Comparison of ENCODE assay signal across 17 cellular contexts in the genomic region with DNA sequence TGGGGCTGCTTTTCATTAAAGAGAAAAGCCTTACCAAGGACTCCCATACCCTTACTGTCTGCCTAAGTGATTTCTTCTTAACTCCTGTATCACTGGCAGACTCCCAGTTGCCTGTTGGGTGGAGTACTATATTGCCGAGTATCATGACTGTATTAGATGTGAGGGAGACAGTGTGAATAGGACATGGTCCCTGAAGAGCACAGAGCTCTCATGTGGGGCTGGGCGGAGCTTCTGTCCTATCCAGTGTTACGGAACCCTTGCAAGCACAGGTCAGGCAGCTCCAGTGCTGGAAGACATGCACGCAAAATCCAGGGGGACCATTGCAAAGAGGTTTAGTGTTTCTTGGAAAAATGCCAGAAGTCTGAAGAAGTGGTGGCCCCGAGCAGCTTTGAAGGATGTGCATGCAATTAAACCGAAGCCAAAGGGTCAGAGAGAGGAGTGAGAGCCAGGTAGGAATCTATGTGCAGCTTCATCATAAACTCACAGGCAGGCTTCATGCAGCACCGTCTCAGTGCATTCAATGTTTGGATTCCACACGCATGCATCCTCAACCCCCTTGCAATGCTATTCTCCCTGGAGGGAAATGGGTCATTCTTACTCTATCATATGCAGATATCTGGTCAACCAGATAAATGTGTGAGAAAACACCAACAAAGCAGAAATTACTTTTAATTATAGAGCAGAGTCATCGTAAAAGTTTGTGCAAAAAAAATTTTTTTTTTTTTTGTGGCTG.
DNase-seq lines count a peak whose midpoint lies in the region; ATAC-seq and TF ChIP-seq lines count a peak whose summit lies in the region.
"Had no signal": no experiment of that assay in that cellular context is flagged by ENCODE, and none has a peak within 500 bp of the region (broad histone marks: within the 10 kb centered on the region; RNA-seq: fewer than 3 reads in every experiment).

No MANE protein-coding gene starts in this region.

- TF ChIP-seq CTCF in nephron progenitor cell (IDR thresholded peaks at IDR 0.05) (no peak), RWPE1 (conservative IDR thresholded peaks at IDR 0.05; ENCODE audit: low read depth) (no peak)

- peak overlapping the region; percentile 29 for H3K27ac Mint-ChIP-seq in nephron progenitor cell
- H3K27ac Mint-ChIP-seq: activated CD4-positive, alpha-beta memory T cell treated with anti-CD3 and anti-CD28 coated beads for 36 hours; stimulated activated naive B cell treated with anti-CD40 and anti-IgM and Interleukin-4, amounts not matched to agents 10 μg/mL and 1 μg/mL and 100 μg/mL, for 72 hours had no signal

- peaks cover 31% of the 10 kb centered on the region for H3K9me3 Mint-ChIP-seq in nephron progenitor cell
- H3K9me3 Mint-ChIP-seq: central memory CD8-positive, alpha-beta T cell had no signal

- peaks cover 35% of the 10 kb centered on the region for H3K4me1 Mint-ChIP-seq in nephron progenitor cell
- H3K4me1 Mint-ChIP-seq: central memory CD8-positive, alpha-beta T cell had no signal

- peaks cover 9% of the 10 kb centered on the region for H3K36me3 Mint-ChIP-seq in nephron progenitor cell (ENCODE audit: low read depth)
- H3K36me3 Mint-ChIP-seq: activated CD4-positive, alpha-beta memory T cell treated with anti-CD3 and anti-CD28 coated beads for 36 hours had no signal

- H3K27me3 Mint-ChIP-seq in nephron progenitor cell (ENCODE audit: low read depth, poor library complexity): peaks cover 5% of the 10 kb centered on the region

- no peaks in the 10 kb centered on the region for H3K36me3 ChIP-seq in SK-N-MC (ENCODE audit: insufficient read depth, low read length)
- H3K36me3 ChIP-seq: gastrocnemius medialis had no signal

- peak; percentile 17 for DNase-seq in EL
- peak; percentile 52 for DNase-seq in NCI-H187 treated with DMSO at 0.1 percent for 48 hours (lab: John Stamatoyannopoulos, UW)
- DNase-seq in SK-N-MC (ENCODE audit: low read depth, low spot score): no peak
- DNase-seq in nephron progenitor cell: no peak
- no peak for DNase-seq in RWPE1 (ENCODE audit: low spot score)
- no peak for DNase-seq in Ammon's horn (ENCODE audit: low spot score)
- DNase-seq in dedifferentiated amniotic fluid mesenchymal stem cell (ENCODE audit: extremely low spot score): no peak
- DNase-seq: activated CD4-positive, alpha-beta memory T cell treated with anti-CD3 and anti-CD28 coated beads for 36 hours; DMS 273 treated with DMSO at 0.1 percent for 48 hours; gastrocnemius medialis; Kasumi-1; mesenchymal stem cell; NCI-H1694 treated with DMSO at 0.1 percent for 48 hours; stimulated activated naive B cell treated with anti-CD40 and anti-IgM and Interleukin-4, amounts not matched to agents 10 μg/mL and 1 μg/mL and 100 μg/mL, for 72 hours had no signal

- no peak for ATAC-seq in GM21737 (IDR thresholded peaks at IDR 0.05; ENCODE audit: unreplicated experiment)
- ATAC-seq: gastrocnemius medialis; stimulated activated naive B cell treated with anti-CD40 and anti-IgM and Interleukin-4, amounts not matched to agents 10 μg/mL and 1 μg/mL and 100 μg/mL, for 72 hours had no signal

- no peak overlapping the region for H3K27ac ChIP-seq in SK-N-MC
- no peak overlapping the region for H3K27ac ChIP-seq in RWPE1
- H3K27ac ChIP-seq: gastrocnemius medialis, skin epidermis had no signal

- POLR2A ChIA-PET in RWPE1 (lab: Yijun Ruan, JAX; ENCODE audit: low non-redundant PET): no interaction called here

- H3K4me3 Mint-ChIP-seq in nephron progenitor cell: no peak overlapping the region
- H3K4me3 Mint-ChIP-seq: activated CD4-positive, alpha-beta memory T cell treated with anti-CD3 and anti-CD28 coated beads for 36 hours; central memory CD8-positive, alpha-beta T cell; stimulated activated naive B cell treated with anti-CD40 and anti-IgM and Interleukin-4, amounts not matched to agents 10 μg/mL and 1 μg/mL and 100 μg/mL, for 72 hours had no signal

- H3K9me3 ChIP-seq in SK-N-MC (ENCODE audit: low read depth, low read length): no peaks in the 10 kb centered on the region
- H3K9me3 ChIP-seq: gastrocnemius medialis had no signal

- no peak overlapping the region for H3K9ac ChIP-seq in SK-N-MC (ENCODE audit: insufficient read length)

- CTCF ChIA-PET in RWPE1 (lab: Yijun Ruan, JAX): no interaction called here

- peak overlapping the region; percentile 11; the same call in 1 of the 2 replicates for H3K4me3 ChIP-seq in SK-N-MC
- H3K4me3 ChIP-seq: gastrocnemius medialis, skin epidermis had no signal

Comparison
In these comparisons a context has a peak if more than half of its experiments do, and no peak if none do; other contexts are left out.
1. DNase-seq: peak in EL (single experiment) and NCI-H187 treated with DMSO at 0.1 percent for 48 hours (single experiment); none in SK-N-MC (single experiment), nephron progenitor cell (single experiment), RWPE1 (single experiment), Ammon's horn (single experiment) and dedifferentiated amniotic fluid mesenchymal stem cell (single experiment).